14 cellular contexts compared by ENCODE assay signal in the genomic region with DNA sequence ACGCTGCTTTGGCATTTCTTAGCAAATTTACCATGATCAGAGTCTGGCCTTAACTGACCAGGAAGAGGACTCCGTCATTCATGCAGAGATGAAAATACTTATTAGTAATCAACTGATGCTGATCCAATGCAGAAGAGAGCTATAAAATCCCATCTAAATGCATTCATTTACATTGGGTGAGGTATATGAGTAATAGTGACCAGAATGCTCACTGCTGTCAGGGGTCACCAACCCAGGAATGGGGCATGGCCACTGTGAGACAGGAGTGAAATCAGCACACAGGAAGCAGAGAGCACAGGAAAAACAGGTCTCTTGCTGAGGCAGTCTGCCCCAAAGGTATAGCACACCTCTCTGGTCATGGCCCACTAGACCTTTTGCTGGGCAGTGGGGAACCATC.
DNase-seq lines count a peak whose midpoint lies in the region; ATAC-seq, FAIRE-seq and TF ChIP-seq lines count a peak whose summit lies in the region.
"Had no signal": no experiment of that assay in that cellular context is flagged by ENCODE, and none has a peak within 500 bp of the region (broad histone marks: within the 10 kb centered on the region; RNA-seq: fewer than 3 reads in every experiment).

No MANE protein-coding gene starts in this region.

- intact Hi-C loops in IMR-90 (cut with micrococcal nuclease), result no loop called here

- TF ChIP-seq CTCF in IMR-90 (conservative IDR thresholded peaks at IDR 0.05; ENCODE audit: low read depth, low read length) (no peak), bronchial epithelial cell (IDR thresholded peaks at IDR 0.05; ENCODE audit: insufficient read depth, low read length, severe bottlenecking) (no peak)

- peak overlapping the region; percentile 26; the same call in 1 of the 2 replicates for H2AK5ac ChIP-seq in IMR-90 (ENCODE audit: low read depth, low read length)

- H3K9me3 ChIP-seq in IMR-90 (ENCODE audit: control insufficient read depth, insufficient read depth, low read length), result no peaks in the 10 kb centered on the region

- H3K4ac ChIP-seq in IMR-90 (ENCODE audit: low read depth, low read length), result no peak overlapping the region

- H4K5ac ChIP-seq in IMR-90 (ENCODE audit: low read depth, low read length), result no peak overlapping the region

- POLR2A ChIA-PET in IMR-90 (lab: Charles Lee; ENCODE audit: unreplicated experiment), result no interaction called here

- no peak; the same call in 1 of the 2 replicates for ATAC-seq in IMR-90 (ENCODE audit: low read depth)
- ATAC-seq in HG02588 (IDR thresholded peaks at IDR 0.05; ENCODE audit: unreplicated experiment), result no peak
- ATAC-seq: GM23338 had no signal

- CTCF ChIA-PET in IMR-90 (lab: Yijun Ruan, JAX), result no interaction called here

- no peak overlapping the region for H4K91ac ChIP-seq in IMR-90 (ENCODE audit: insufficient read depth, low read depth, low read length)

- H3K9ac ChIP-seq in IMR-90 (ENCODE audit: low read depth, low read length), result no peak overlapping the region

- no peak overlapping the region for H3K4me3 ChIP-seq in IMR-90 (ENCODE audit: insufficient read depth, low read depth, low read length)
- H3K4me3 ChIP-seq in bronchial epithelial cell (ENCODE audit: low read depth, low read length), result no peak overlapping the region
- H3K4me3 ChIP-seq: GM23338 had no signal

- no CpG with 5 or more reads among the region's 2 CpGs for WGBS in IMR-90 (ENCODE audit: extremely low coverage in 2 of 2, insufficient read length in 1 of 2), 2 experiments

- no peak for TF ChIP-seq RAD21 in IMR-90 (IDR thresholded peaks at IDR 0.05; ENCODE audit: low read length)

- H3K27ac ChIP-seq in IMR-90 (ENCODE audit: insufficient read depth, low read length), result no peak overlapping the region

- H3K27me3 ChIP-seq in IMR-90 (ENCODE audit: control insufficient read depth, insufficient read depth, low read length) (no peaks in the 10 kb centered on the region), bronchial epithelial cell (ENCODE audit: control insufficient read depth, insufficient read depth, low read length) (no peaks in the 10 kb centered on the region)

- no peak for FAIRE-seq in bronchial epithelial cell (lab: Jason Lieb, UNC)
- FAIRE-seq: GM12892 had no signal

- no peak overlapping the region for H3K23ac ChIP-seq in IMR-90 (ENCODE audit: low read depth, low read length)

- BruUV-seq in IMR-90 (replicated peaks; lab: Mats Ljungman, UMichigan), result no TSS peak

- H4K20me1 ChIP-seq in IMR-90 (ENCODE audit: insufficient read depth, low read length), result no peaks in the 10 kb centered on the region

- H3K56ac ChIP-seq in IMR-90 (ENCODE audit: extremely low read depth, insufficient read depth, low read length), result no peak overlapping the region

- H3K79me1 ChIP-seq in IMR-90 (ENCODE audit: low read depth in 1 of 2, low read length in 2 of 2), result no peaks in the 10 kb centered on the region

- peaks cover 13% of the 10 kb centered on the region for H3K4me1 ChIP-seq in IMR-90 (ENCODE audit: control insufficient read depth, insufficient read depth, low read length)

- H2BK120ac ChIP-seq in IMR-90 (ENCODE audit: low read depth, low read length), result peak overlapping the region; percentile 28; the same call in 1 of the 2 replicates

- peak; percentile 52 for DNase-seq in EL
- DNase-seq in IMR-90, result no peak
- peak; percentile 69 for DNase-seq in bronchial epithelial cell (ENCODE audit: low read depth)
- DNase-seq in kidney tubule cell (ENCODE audit: low spot score), result peak; percentile 89
- no peak for DNase-seq in activated T-cell treated with anti-CD3 and anti-CD28 coated beads, Interleukin-2, amount 50 U/mL, for 48 hours
- DNase-seq in KBM-7, result no peak
- DNase-seq: AML-193, DMS79, GDM1, NCI-H1436, NCI-H510A treated with DMSO at 0.1 percent for 48 hours had no signal

- no peak overlapping the region for H2AFZ ChIP-seq in IMR-90 (replicated peaks; ENCODE audit: low read length, poor library complexity)
- H2AFZ ChIP-seq: GM23338 had no signal

- H2BK20ac ChIP-seq in IMR-90 (ENCODE audit: low read depth, low read length), result no peak overlapping the region; the same call in 1 of the 2 replicates

- no peak overlapping the region for H2BK5ac ChIP-seq in IMR-90 (ENCODE audit: low read depth, low read length, poor library complexity, severe bottlenecking)

- in situ Hi-C loops in IMR-90 (cut with MboI; ENCODE audit: low sequenced_read_pairs) (no loop called here), KBM-7 (cut with MboI; ENCODE audit: low pct_unique_long_range_greater_than_20kb, low sequenced_read_pairs) (no loop called here)

- dilution Hi-C loops in IMR-90 (cut with HindIII; ENCODE audit: low sequenced_read_pairs, unreplicated experiment), result no loop called here

- TF ChIP-seq POLR2A in IMR-90 (IDR thresholded peaks at IDR 0.05; ENCODE audit: low read depth, low read length), result no peak

- peaks cover 15% of the 10 kb centered on the region for H3K9me1 ChIP-seq in IMR-90 (ENCODE audit: insufficient read depth, low read length)

- peak overlapping the region; percentile 37; the same call in 1 of the 3 replicates for H2BK15ac ChIP-seq in IMR-90 (ENCODE audit: low read depth, low read length)

- H3K4me2 ChIP-seq in IMR-90 (ENCODE audit: low read depth, low read length), result no peak overlapping the region
- H3K4me2 ChIP-seq: GM23338 had no signal

- no peak overlapping the region for H4K8ac ChIP-seq in IMR-90 (ENCODE audit: low read depth in 2 of 2, low read length in 2 of 2)

- H3K36me3 ChIP-seq in IMR-90 (ENCODE audit: control insufficient read depth, insufficient read depth, low read length), result no peaks in the 10 kb centered on the region
- no peaks in the 10 kb centered on the region for H3K36me3 ChIP-seq in bronchial epithelial cell (ENCODE audit: control insufficient read depth, insufficient read depth, low read length)

- H3K14ac ChIP-seq in IMR-90 (replicated peaks; ENCODE audit: low read depth, low read length), result peak overlapping the region; percentile 14; the same call in 1 of the 2 replicates

- H3K18ac ChIP-seq in IMR-90 (ENCODE audit: low read depth, low read length), result no peak overlapping the region

- no peak overlapping the region for H2AK9ac ChIP-seq in IMR-90 (replicated peaks; ENCODE audit: low read depth, low read length, poor library complexity)

TF ChIP-seq in IMR-90, 13 proteins besides CTCF, POLR2A, EP300 and RAD21:
- no peak for TF ChIP-seq CHD1 (IDR thresholded peaks at IDR 0.05; ENCODE audit: low read depth, low read length)
- no peak for TF ChIP-seq BHLHE40 (IDR thresholded peaks at IDR 0.05; ENCODE audit: low read depth, low read length)
- no peak for TF ChIP-seq RFX5 (IDR thresholded peaks at IDR 0.05; ENCODE audit: low read depth, low read length)
- TF ChIP-seq SMC3 (IDR thresholded peaks at IDR 0.05; ENCODE audit: low read depth, low read length), result no peak
- TF ChIP-seq RCOR1 (IDR thresholded peaks at IDR 0.05; ENCODE audit: insufficient replicate concordance, low read length), result no peak
- TF ChIP-seq MXI1 (IDR thresholded peaks at IDR 0.05; ENCODE audit: borderline replicate concordance, low read depth, low read length), result no peak
- no peak for TF ChIP-seq NFE2L2 (IDR thresholded peaks at IDR 0.05; ENCODE audit: low read depth, low read length)
- TF ChIP-seq CEBPB (IDR thresholded peaks at IDR 0.05; ENCODE audit: low read depth, low read length), result no peak
- no peak for TF ChIP-seq FOS (IDR thresholded peaks at IDR 0.05; ENCODE audit: low read depth, low read length)
- TF ChIP-seq, protein P1, sequence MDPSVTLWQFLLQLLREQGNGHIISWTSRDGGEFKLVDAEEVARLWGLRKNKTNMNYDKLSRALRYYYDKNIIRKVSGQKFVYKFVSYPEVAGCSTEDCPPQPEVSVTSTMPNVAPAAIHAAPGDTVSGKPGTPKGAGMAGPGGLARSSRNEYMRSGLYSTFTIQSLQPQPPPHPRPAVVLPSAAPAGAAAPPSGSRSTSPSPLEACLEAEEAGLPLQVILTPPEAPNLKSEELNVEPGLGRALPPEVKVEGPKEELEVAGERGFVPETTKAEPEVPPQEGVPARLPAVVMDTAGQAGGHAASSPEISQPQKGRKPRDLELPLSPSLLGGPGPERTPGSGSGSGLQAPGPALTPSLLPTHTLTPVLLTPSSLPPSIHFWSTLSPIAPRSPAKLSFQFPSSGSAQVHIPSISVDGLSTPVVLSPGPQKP (IDR thresholded peaks at IDR 0.05; ENCODE audit: borderline replicate concordance, low read depth, low read length), result no peak
- TF ChIP-seq MAZ (IDR thresholded peaks at IDR 0.05; ENCODE audit: borderline replicate concordance, low read depth, low read length), result no peak
- no peak for TF ChIP-seq MAFK (IDR thresholded peaks at IDR 0.05; ENCODE audit: low read depth, low read length)
- TF ChIP-seq, protein P2, sequence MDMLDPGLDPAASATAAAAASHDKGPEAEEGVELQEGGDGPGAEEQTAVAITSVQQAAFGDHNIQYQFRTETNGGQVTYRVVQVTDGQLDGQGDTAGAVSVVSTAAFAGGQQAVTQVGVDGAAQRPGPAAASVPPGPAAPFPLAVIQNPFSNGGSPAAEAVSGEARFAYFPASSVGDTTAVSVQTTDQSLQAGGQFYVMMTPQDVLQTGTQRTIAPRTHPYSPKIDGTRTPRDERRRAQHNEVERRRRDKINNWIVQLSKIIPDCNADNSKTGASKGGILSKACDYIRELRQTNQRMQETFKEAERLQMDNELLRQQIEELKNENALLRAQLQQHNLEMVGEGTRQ (IDR thresholded peaks at IDR 0.05; ENCODE audit: low read depth, low read length), result no peak

Comparison
In these comparisons a context has a peak if more than half of its experiments do, and no peak if none do; other contexts are left out.
1. DNase-seq: peak in EL (single experiment), bronchial epithelial cell (single experiment) and kidney tubule cell (single experiment); none in IMR-90 (single experiment), activated T-cell treated with anti-CD3 and anti-CD28 coated beads, Interleukin-2, amount 50 U/mL, for 48 hours (0 of 2) and KBM-7 (single experiment).